Comparison of ENCODE assay signal across 19 cellular contexts in the genomic region with DNA sequence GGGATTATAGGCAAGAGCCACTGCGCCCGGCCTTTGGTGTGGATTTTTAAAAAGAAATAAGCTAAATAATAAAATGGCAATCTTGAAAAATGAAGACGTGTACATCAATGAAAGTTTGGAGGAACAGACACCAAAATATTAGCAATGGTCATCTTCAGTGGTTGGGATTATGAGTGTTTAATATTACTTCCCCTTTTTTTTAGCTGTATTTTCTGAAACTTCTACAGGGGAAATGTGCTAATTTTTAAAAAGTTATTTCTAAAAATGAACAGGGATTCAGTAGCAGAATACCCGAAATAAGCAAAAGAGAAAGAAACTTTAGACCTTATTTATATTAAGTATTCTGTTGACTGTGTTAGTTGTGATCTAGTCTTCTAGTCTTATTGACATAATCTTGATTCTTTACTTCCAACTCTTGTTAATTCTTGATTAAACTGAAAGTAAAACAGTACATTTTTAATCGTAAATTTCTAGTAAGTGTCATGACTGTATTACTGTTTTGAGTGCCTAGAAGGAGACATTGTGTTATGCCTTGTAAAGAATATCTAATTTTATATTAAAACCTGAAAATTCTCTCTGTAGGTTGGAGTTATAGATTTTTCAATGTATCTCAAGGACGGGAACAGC. TPM values are rescaled to one million over a fixed set of nuclear protein-coding genes. Genes with fewer than 3 reads are reported as not detected.
A peak's percentile ranks its signal among the peaks of the same experiment; 100 is the strongest.
DNase-seq lines count a peak whose midpoint lies in the region; ATAC-seq and TF ChIP-seq lines count a peak whose summit lies in the region.
"Had no signal": no experiment of that assay in that cellular context is flagged by ENCODE, and none has a peak within 500 bp of the region (broad histone marks: within the 10 kb centered on the region; RNA-seq: fewer than 3 reads in every experiment).

No MANE protein-coding gene starts in this region.

- H3K27me3 ChIP-seq in uterus (no peaks in the 10 kb centered on the region), vagina (no peaks in the 10 kb centered on the region)
- H3K27me3 ChIP-seq: BLaER1, neural progenitor cell, right atrium auricular region, thyroid gland had no signal

- H3K27ac Mint-ChIP-seq in dendritic cell treated with granulocyte-macrophage colony-stimulating factor and Interleukin-4, amounts not matched to agents 40 ng/mL and 50 ng/mL, for 4 days = peak overlapping the region; percentile 57
- H3K27ac Mint-ChIP-seq: activated CD4-positive, alpha-beta T cell treated with anti-CD3 and anti-CD28 coated beads, Interleukin-2, amount 10 ng/mL, durations not matched to agents 7 days and 5 days; activated T-cell treated with anti-CD3 and anti-CD28 coated beads, Interleukin-2, amount 50 U/mL, for 24 hours; neural progenitor cell had no signal

- no peak overlapping the region for H3K4me3 ChIP-seq in uterus
- no peak overlapping the region for H3K4me3 ChIP-seq in vagina
- H3K4me3 ChIP-seq: BLaER1, neural progenitor cell, right atrium auricular region, thyroid gland had no signal

- H3K4me3 Mint-ChIP-seq in dendritic cell treated with granulocyte-macrophage colony-stimulating factor and Interleukin-4, amounts not matched to agents 40 ng/mL and 50 ng/mL, for 4 days = no peak overlapping the region
- H3K4me3 Mint-ChIP-seq: activated CD4-positive, alpha-beta T cell treated with anti-CD3 and anti-CD28 coated beads, Interleukin-2, amount 10 ng/mL, durations not matched to agents 7 days and 5 days; activated T-cell treated with anti-CD3 and anti-CD28 coated beads, Interleukin-2, amount 50 U/mL, for 24 hours; neural progenitor cell had no signal

- H3K27ac ChIP-seq in uterus = no peak overlapping the region
- no peak overlapping the region for H3K27ac ChIP-seq in vagina
- no peak overlapping the region for H3K27ac ChIP-seq in caudate nucleus (ENCODE audit: low read depth, low read length)
- H3K27ac ChIP-seq: BLaER1, neural progenitor cell, right atrium auricular region, thyroid gland had no signal

- DNase-seq in uterus (no peak), GDM1 (lab: John Stamatoyannopoulos, UW) (no peak), vagina (ENCODE audit: extremely low spot score in 2 of 2) (no peak), caudate nucleus (lab: John Stamatoyannopoulos, UW) (no peak)
- DNase-seq: activated CD4-positive, alpha-beta T cell treated with anti-CD3 and anti-CD28 coated beads, Interleukin-2, amount 10 ng/mL, durations not matched to agents 7 days and 5 days; activated T-cell treated with anti-CD3 and anti-CD28 coated beads, Interleukin-2, amount 50 U/mL, for 24 hours; DMS79; mesenchymal stem cell; NCI-H2081 treated with DMSO at 0.1 percent for 48 hours; NCI-H69; stimulated activated CD4-positive, alpha-beta T cell treated with anti-CD3 and anti-CD28 coated beads, Interleukin-2, amount 100 ng/mL, for 24 hours; thyroid gland had no signal

- H3K4me1 ChIP-seq in uterus (no peaks in the 10 kb centered on the region), vagina (no peaks in the 10 kb centered on the region)
- H3K4me1 ChIP-seq: BLaER1, neural progenitor cell, right atrium auricular region, thyroid gland had no signal

- H3K4me1 Mint-ChIP-seq in dendritic cell treated with granulocyte-macrophage colony-stimulating factor and Interleukin-4, amounts not matched to agents 40 ng/mL and 50 ng/mL, for 4 days (ENCODE audit: low read depth) = no peaks in the 10 kb centered on the region
- H3K4me1 Mint-ChIP-seq: neural progenitor cell had no signal

- TF ChIP-seq CTCF in uterus (IDR thresholded peaks at IDR 0.05) (no peak), vagina (IDR thresholded peaks at IDR 0.05) (no peak)

- TF ChIP-seq POLR2A in GM18505 (IDR thresholded peaks at IDR 0.05; ENCODE audit: borderline replicate concordance, extremely low read depth, insufficient read depth, insufficient read length) (no peak), uterus (IDR thresholded peaks at IDR 0.05) (no peak), vagina (IDR thresholded peaks at IDR 0.05) (no peak)

- H3K36me3 ChIP-seq in uterus (no peaks in the 10 kb centered on the region), vagina (peaks cover 0 to 47% of the 10 kb centered on the region in 2 donors)
- H3K36me3 ChIP-seq: neural progenitor cell had no signal

- no peaks in the 10 kb centered on the region for H3K27me3 Mint-ChIP-seq in dendritic cell treated with granulocyte-macrophage colony-stimulating factor and Interleukin-4, amounts not matched to agents 40 ng/mL and 50 ng/mL, for 4 days
- H3K27me3 Mint-ChIP-seq: activated CD4-positive, alpha-beta T cell treated with anti-CD3 and anti-CD28 coated beads, Interleukin-2, amount 10 ng/mL, durations not matched to agents 7 days and 5 days; activated T-cell treated with anti-CD3 and anti-CD28 coated beads, Interleukin-2, amount 50 U/mL, for 24 hours had no signal

- H3K9me3 ChIP-seq in uterus (no peaks in the 10 kb centered on the region), vagina (no peaks in the 10 kb centered on the region)
- H3K9me3 ChIP-seq: BLaER1, right atrium auricular region, thyroid gland had no signal

- intact Hi-C loops in dendritic cell treated with granulocyte-macrophage colony-stimulating factor and Interleukin-4, amounts not matched to agents 40 ng/mL and 50 ng/mL, for 4 days (cut with micrococcal nuclease) = loop anchor here (10.0 kb wide), 2 partner anchors 62 to 68 kb away; a partner anchor contains a TSS
- intact Hi-C loops in uterus (cut with DNase I; ENCODE audit: low total_unique reads) = no loop called here
- intact Hi-C loops in vagina (cut with DNase I) = no loop called here

- H3K36me3 Mint-ChIP-seq in dendritic cell treated with granulocyte-macrophage colony-stimulating factor and Interleukin-4, amounts not matched to agents 40 ng/mL and 50 ng/mL, for 4 days (ENCODE audit: low read depth) = peaks cover 35% of the 10 kb centered on the region

- no peaks in the 10 kb centered on the region for H3K9me3 Mint-ChIP-seq in dendritic cell treated with granulocyte-macrophage colony-stimulating factor and Interleukin-4, amounts not matched to agents 40 ng/mL and 50 ng/mL, for 4 days
- H3K9me3 Mint-ChIP-seq: activated CD4-positive, alpha-beta T cell treated with anti-CD3 and anti-CD28 coated beads, Interleukin-2, amount 10 ng/mL, durations not matched to agents 7 days and 5 days; activated T-cell treated with anti-CD3 and anti-CD28 coated beads, Interleukin-2, amount 50 U/mL, for 24 hours; neural progenitor cell had no signal

- ATAC-seq in GM18505 (IDR thresholded peaks at IDR 0.05; ENCODE audit: unreplicated experiment) = peak; percentile 66
- peak; percentile 71 for ATAC-seq in GM21515 (IDR thresholded peaks at IDR 0.05; ENCODE audit: unreplicated experiment)
- ATAC-seq in HG03280 (IDR thresholded peaks at IDR 0.05; ENCODE audit: unreplicated experiment) = peak; percentile 47

RNA-seq across cellular contexts. Expression of a gene that starts 51.3 kb away (rescaled TPM):
- 100 to 1,000 TPM in 2 of 4 donors, 10 to 100 TPM in 2; 25.4 to 137 (median 75.9) TPM for total RNA-seq in uterus
- total RNA-seq in vagina = 71.2 TPM
